Comparison of ENCODE assay signal across 23 cellular contexts in genomic region chr5:67795781-67796477, GRCh38.
A peak's percentile ranks its signal among the peaks of the same experiment; 100 is the strongest.
DNase-seq lines count a peak whose midpoint lies in the region; ATAC-seq, FAIRE-seq and TF ChIP-seq lines count a peak whose summit lies in the region.
"Had no signal": no experiment of that assay in that cellular context is flagged by ENCODE, and none has a peak within 500 bp of the region (broad histone marks: within the 10 kb centered on the region; RNA-seq: fewer than 3 reads in every experiment).

No MANE protein-coding gene starts in this region.

- H3K4me1 Mint-ChIP-seq in stimulated activated naive B cell treated with anti-CD40 and anti-IgM and Interleukin-4, amounts not matched to agents 10 μg/mL and 1 μg/mL and 100 μg/mL, for 72 hours, result no peaks in the 10 kb centered on the region
- H3K4me1 Mint-ChIP-seq in T-cell, result no peaks in the 10 kb centered on the region
- H3K4me1 Mint-ChIP-seq: activated CD4-positive, alpha-beta memory T cell treated with anti-CD3 and anti-CD28 coated beads, Interleukin-2, amount 10 ng/mL, durations not matched to agents 7 days and 5 days; stimulated activated naive CD8-positive, alpha-beta T cell treated with anti-CD3 and anti-CD28 coated beads, Interleukin-15, amount 100 ng/mL, for 72 hours had no signal

- ATAC-seq in stimulated activated naive B cell treated with anti-CD40 and anti-IgM and Interleukin-4, amounts not matched to agents 10 μg/mL and 1 μg/mL and 100 μg/mL, for 72 hours (replicated peaks), result peak; percentile 48 to 59
- ATAC-seq in T-cell (replicated peaks in 1 of 4) (no peak), HG03139 (IDR thresholded peaks at IDR 0.05; ENCODE audit: unreplicated experiment) (no peak)
- ATAC-seq: foreskin keratinocyte; stimulated activated naive CD8-positive, alpha-beta T cell treated with anti-CD3 and anti-CD28 coated beads, Interleukin-15, amount 100 ng/mL, for 72 hours had no signal

- no peaks in the 10 kb centered on the region for H3K36me3 Mint-ChIP-seq in stimulated activated naive B cell treated with anti-CD40 and anti-IgM and Interleukin-4, amounts not matched to agents 10 μg/mL and 1 μg/mL and 100 μg/mL, for 72 hours
- H3K36me3 Mint-ChIP-seq in T-cell, result no peaks in the 10 kb centered on the region

- DNase-seq in NCI-H69 (lab: John Stamatoyannopoulos, UW) (peak; percentile 15), fibroblast of mammary gland (ENCODE audit: low read depth) (peak; percentile 67), keratinocyte (ENCODE audit: low read depth, low spot score) (no peak), T-cell (no peak), NCI-H82 treated with DMSO at 0.1 percent for 48 hours (lab: John Stamatoyannopoulos, UW; ENCODE audit: unreplicated experiment) (no peak), NCI-H510A treated with DMSO at 0.1 percent for 48 hours (lab: John Stamatoyannopoulos, UW) (no peak)
- DNase-seq in stimulated activated naive B cell treated with anti-CD40 and anti-IgM and Interleukin-4, amounts not matched to agents 10 μg/mL and 1 μg/mL and 100 μg/mL, for 72 hours, result no peak
- DNase-seq: activated CD4-positive, alpha-beta memory T cell treated with anti-CD3 and anti-CD28 coated beads, Interleukin-2, amount 10 ng/mL, durations not matched to agents 7 days and 5 days; activated CD4-positive, CD25-positive, alpha-beta regulatory T cell; activated gamma-delta T cell; colonic mucosa; IMR-90; mesenchymal stem cell; NCI-H1417 treated with DMSO at 0.1 percent for 48 hours; NCI-H2171; stimulated activated CD4-positive, alpha-beta T cell treated with anti-CD3 and anti-CD28 coated beads, Interleukin-12 subunit alpha, Interleukin-12 subunit beta, amount 100 ng/mL, for 4 hours; stimulated activated CD4-positive, alpha-beta T cell treated with anti-CD3 and anti-CD28 coated beads, Interleukin-4, amount 100 ng/mL, for 4 hours; stimulated activated naive CD8-positive, alpha-beta T cell treated with anti-CD3 and anti-CD28 coated beads, Interleukin-15, amount 100 ng/mL, for 72 hours; T1000 had no signal

- dilution Hi-C loops in keratinocyte (cut with MboI; ENCODE audit: extremely low pct_ligation_motif_present, low sequenced_read_pairs), result no loop called here

- CTCF ChIA-PET in T-cell (lab: Charles Lee), result no interaction called here

- POLR2A ChIA-PET in T-cell (lab: Charles Lee), result interaction anchor here in 1 of 2 donors (0.5 kb wide), 1 partner anchor 1033 kb away, joined by 3 read pairs; no protein-coding TSS in a partner anchor

- H2AFZ ChIP-seq in keratinocyte (ENCODE audit: control insufficient read depth, low read length), result peak overlapping the region; percentile 17

- peaks cover 0 to 1% of the 10 kb centered on the region in 2 donors for H3K9me3 Mint-ChIP-seq in stimulated activated naive B cell treated with anti-CD40 and anti-IgM and Interleukin-4, amounts not matched to agents 10 μg/mL and 1 μg/mL and 100 μg/mL, for 72 hours
- peaks cover 2 to 7% (median 4%) of the 10 kb centered on the region in 3 donors for H3K9me3 Mint-ChIP-seq in T-cell
- H3K9me3 Mint-ChIP-seq: activated CD4-positive, alpha-beta memory T cell treated with anti-CD3 and anti-CD28 coated beads, Interleukin-2, amount 10 ng/mL, durations not matched to agents 7 days and 5 days had no signal

- H3K9me1 ChIP-seq in keratinocyte (ENCODE audit: control insufficient read depth, extremely low read depth, insufficient read depth, low read length), result no peaks in the 10 kb centered on the region

- H3K4me2 ChIP-seq in keratinocyte (ENCODE audit: control insufficient read depth, extremely low read depth, insufficient read depth, low read depth, low read length), result no peak overlapping the region

- H3K36me3 ChIP-seq in keratinocyte (ENCODE audit: control insufficient read depth in 2 of 2, extremely low read depth in 1 of 2, insufficient read depth in 2 of 2, low read length in 2 of 2), result no peaks in the 10 kb centered on the region
- H3K36me3 ChIP-seq: colonic mucosa had no signal

- no peak for FAIRE-seq in keratinocyte (lab: Jason Lieb, UNC)
- FAIRE-seq: H54 had no signal

- H3K4me3 ChIP-seq in fibroblast of mammary gland (ENCODE audit: control insufficient read depth, low read depth, low read length) (no peak overlapping the region), keratinocyte (ENCODE audit: control insufficient read depth in 2 of 3, extremely low read depth in 1 of 3, insufficient read depth in 2 of 3, low read depth in 1 of 3, low read length in 3 of 3) (no peak overlapping the region)
- H3K4me3 ChIP-seq: colonic mucosa had no signal

- H3K9me3 ChIP-seq in keratinocyte (ENCODE audit: control insufficient read depth, low read depth, low read length), result no peaks in the 10 kb centered on the region
- H3K9me3 ChIP-seq: colonic mucosa had no signal

- H4K20me1 ChIP-seq in keratinocyte (ENCODE audit: control insufficient read depth, extremely low read depth, insufficient read depth, low read length), result no peaks in the 10 kb centered on the region

- no peak overlapping the region for H3K27ac ChIP-seq in keratinocyte (ENCODE audit: control insufficient read depth, insufficient read depth, low read length)
- H3K27ac ChIP-seq: C4-2B, colonic mucosa, foreskin keratinocyte had no signal

- H3K9ac ChIP-seq in keratinocyte (ENCODE audit: control insufficient read depth, extremely low read depth, insufficient read depth, low read length), result no peak overlapping the region

- no peak overlapping the region for H3K4me3 Mint-ChIP-seq in stimulated activated naive B cell treated with anti-CD40 and anti-IgM and Interleukin-4, amounts not matched to agents 10 μg/mL and 1 μg/mL and 100 μg/mL, for 72 hours
- H3K4me3 Mint-ChIP-seq in T-cell, result no peak overlapping the region
- H3K4me3 Mint-ChIP-seq: activated CD4-positive, alpha-beta memory T cell treated with anti-CD3 and anti-CD28 coated beads, Interleukin-2, amount 10 ng/mL, durations not matched to agents 7 days and 5 days; stimulated activated naive CD8-positive, alpha-beta T cell treated with anti-CD3 and anti-CD28 coated beads, Interleukin-15, amount 100 ng/mL, for 72 hours had no signal

- H3K27me3 Mint-ChIP-seq in stimulated activated naive B cell treated with anti-CD40 and anti-IgM and Interleukin-4, amounts not matched to agents 10 μg/mL and 1 μg/mL and 100 μg/mL, for 72 hours, result peaks cover 5 to 8% of the 10 kb centered on the region in 2 donors
- peaks cover 0 to 1% of the 10 kb centered on the region in 2 donors for H3K27me3 Mint-ChIP-seq in T-cell
- H3K27me3 Mint-ChIP-seq: stimulated activated naive CD8-positive, alpha-beta T cell treated with anti-CD3 and anti-CD28 coated beads, Interleukin-15, amount 100 ng/mL, for 72 hours had no signal

- H3K27ac Mint-ChIP-seq in stimulated activated naive B cell treated with anti-CD40 and anti-IgM and Interleukin-4, amounts not matched to agents 10 μg/mL and 1 μg/mL and 100 μg/mL, for 72 hours, result no peak overlapping the region
- no peak overlapping the region for H3K27ac Mint-ChIP-seq in T-cell
- H3K27ac Mint-ChIP-seq: activated CD4-positive, alpha-beta memory T cell treated with anti-CD3 and anti-CD28 coated beads, Interleukin-2, amount 10 ng/mL, durations not matched to agents 7 days and 5 days; stimulated activated naive CD8-positive, alpha-beta T cell treated with anti-CD3 and anti-CD28 coated beads, Interleukin-15, amount 100 ng/mL, for 72 hours had no signal

- TF ChIP-seq CTCF in fibroblast of mammary gland (conservative IDR thresholded peaks at IDR 0.05; ENCODE audit: control insufficient read depth, insufficient read depth, low read depth, low read length) (no peak), keratinocyte (optimal IDR thresholded peaks at IDR 0.05 in 1 of 3, IDR thresholded peaks at IDR 0.05 in 1 of 3, conservative IDR thresholded peaks at IDR 0.05 in 1 of 3; ENCODE audit: extremely low read depth in 1 of 3, insufficient read depth in 2 of 3, low read length in 3 of 3) (no peak)

- H3K27me3 ChIP-seq in keratinocyte (ENCODE audit: control insufficient read depth, extremely low read depth, insufficient read depth, low read length), result no peaks in the 10 kb centered on the region
- H3K27me3 ChIP-seq: colonic mucosa, foreskin keratinocyte had no signal

- H3K4me1 ChIP-seq in keratinocyte (ENCODE audit: control insufficient read depth, extremely low read depth, insufficient read depth, low read length), result peaks cover 3% of the 10 kb centered on the region
- H3K4me1 ChIP-seq: colonic mucosa, foreskin keratinocyte had no signal

- H3K79me2 ChIP-seq in keratinocyte (ENCODE audit: control insufficient read depth, insufficient read depth, low read length), result no peaks in the 10 kb centered on the region

Comparison
In these comparisons a context has a peak if more than half of its experiments do, and no peak if none do; other contexts are left out.
1. DNase-seq: peak in NCI-H69 (single experiment) and fibroblast of mammary gland (single experiment); none in keratinocyte (single experiment), stimulated activated naive B cell treated with anti-CD40 and anti-IgM and Interleukin-4, amounts not matched to agents 10 μg/mL and 1 μg/mL and 100 μg/mL, for 72 hours (single experiment), T-cell (0 of 34), NCI-H82 treated with DMSO at 0.1 percent for 48 hours (single experiment) and NCI-H510A treated with DMSO at 0.1 percent for 48 hours (single experiment).
2. ATAC-seq: peak in stimulated activated naive B cell treated with anti-CD40 and anti-IgM and Interleukin-4, amounts not matched to agents 10 μg/mL and 1 μg/mL and 100 μg/mL, for 72 hours (2 of 2); none in T-cell (0 of 4) and HG03139 (single experiment).